17 cellular contexts compared by ENCODE assay signal in the genomic region with DNA sequence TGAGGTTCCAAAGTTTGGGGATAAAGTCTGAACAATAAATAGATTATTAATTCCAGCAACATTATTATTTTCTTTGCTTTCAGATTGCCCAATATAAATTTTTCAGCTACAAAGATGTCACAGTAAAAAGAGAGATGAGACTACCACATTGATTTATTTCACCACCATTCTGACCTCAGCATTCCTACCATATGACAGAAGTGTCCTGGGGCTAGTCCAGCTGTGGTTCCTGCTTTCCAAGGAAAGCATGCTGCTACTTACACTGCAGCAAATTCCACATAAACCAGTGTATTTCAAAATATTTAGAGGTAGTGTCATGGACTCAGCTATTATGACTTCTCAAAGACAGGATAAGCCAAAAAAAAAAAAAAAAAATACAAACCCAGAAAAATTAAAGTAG.
A peak's percentile ranks its signal among the peaks of the same experiment; 100 is the strongest.
DNase-seq lines count a peak whose midpoint lies in the region; ATAC-seq and TF ChIP-seq lines count a peak whose summit lies in the region.
"Had no signal": no experiment of that assay in that cellular context is flagged by ENCODE, and none has a peak within 500 bp of the region (broad histone marks: within the 10 kb centered on the region; RNA-seq: fewer than 3 reads in every experiment).

No MANE protein-coding gene starts in this region.

- H3K27me3 ChIP-seq in right atrium auricular region (no peaks in the 10 kb centered on the region), right lobe of liver (no peaks in the 10 kb centered on the region)

- DNase-seq in Right ventricle myocardium inferior (ENCODE audit: missing footprints) (peak; percentile 37), right atrium auricular region (ENCODE audit: low spot score) (no peak), cardiac fibroblast (ENCODE audit: low read depth in 2 of 2) (peak; percentile 82 to 95), iris pigment epithelial cell (ENCODE audit: low read depth) (peak; percentile 86), right lobe of liver (no peak)
- DNase-seq in stimulated activated CD4-positive, alpha-beta T cell treated with anti-CD3 and anti-CD28 coated beads, Interleukin-1b, Interleukin-23, amount 100 ng/mL, for 48 hours, result no peak
- DNase-seq: activated CD8-positive, alpha-beta T cell treated with anti-CD3 and anti-CD28 coated beads, Interleukin-2, amount 10 ng/mL, durations not matched to agents 7 days and 5 days; activated naive CD4-positive, alpha-beta T cell treated with anti-CD3 and anti-CD28 coated beads for 36 hours; DMS79 treated with DMSO at 0.1 percent for 48 hours; effector CD8-positive, alpha-beta T cell; NCI-H1694; T-helper 17 cell had no signal

- H3K27ac ChIP-seq in right atrium auricular region, result no peak overlapping the region
- no peak overlapping the region for H3K27ac ChIP-seq in right lobe of liver
- H3K27ac ChIP-seq: 22Rv1 had no signal

- H3K36me3 ChIP-seq in right atrium auricular region (no peaks in the 10 kb centered on the region), right lobe of liver (no peaks in the 10 kb centered on the region)

- TF ChIP-seq POLR2A in right lobe of liver (IDR thresholded peaks at IDR 0.05), result no peak

- intact Hi-C loops in Right ventricle myocardium inferior (cut with DNase I), result no loop called here
- intact Hi-C loops in right lobe of liver (cut with DNase I), result no loop called here

- ATAC-seq in Right ventricle myocardium inferior, result peak; percentile 46
- ATAC-seq in right lobe of liver, result no peak
- no peak for ATAC-seq in GM18520 (IDR thresholded peaks at IDR 0.05; ENCODE audit: unreplicated experiment)
- no peak for ATAC-seq in HG03095 (IDR thresholded peaks at IDR 0.05; ENCODE audit: unreplicated experiment)
- ATAC-seq: activated CD8-positive, alpha-beta T cell treated with anti-CD3 and anti-CD28 coated beads, Interleukin-2, amount 10 ng/mL, durations not matched to agents 7 days and 5 days; natural killer cell treated with Interleukin-12 subunit alpha and Interleukin-12 subunit beta and Interleukin-15 and Interleukin-18, amount 100 ng/mL, for 72 hours; stimulated activated effector memory CD8-positive, alpha-beta T cell treated with anti-CD3 and anti-CD28 coated beads, Interleukin-12 subunit alpha, Interleukin-12 subunit beta, amount 100 ng/mL, for 72 hours; T-helper 17 cell had no signal

- TF ChIP-seq CTCF in right atrium auricular region (IDR thresholded peaks at IDR 0.05) (no peak), cardiac fibroblast (IDR thresholded peaks at IDR 0.05; ENCODE audit: low read depth, low read length) (no peak), right lobe of liver (IDR thresholded peaks at IDR 0.05) (no peak)

- H3K9me3 ChIP-seq in right atrium auricular region (no peaks in the 10 kb centered on the region), right lobe of liver (no peaks in the 10 kb centered on the region)

- H3K4me3 ChIP-seq in right atrium auricular region, result no peak overlapping the region
- no peak overlapping the region for H3K4me3 ChIP-seq in cardiac fibroblast (replicated peaks in 1 of 2; ENCODE audit: low read depth in 2 of 2, low read length in 2 of 2)
- H3K4me3 ChIP-seq in right lobe of liver, result no peak overlapping the region

- H3K4me1 ChIP-seq in right atrium auricular region (no peaks in the 10 kb centered on the region), right lobe of liver (no peaks in the 10 kb centered on the region)

Comparison
In these comparisons a context has a peak if more than half of its experiments do, and no peak if none do; other contexts are left out.
1. DNase-seq: peak in Right ventricle myocardium inferior (single experiment), cardiac fibroblast (2 of 2) and iris pigment epithelial cell (single experiment); none in right atrium auricular region (single experiment), right lobe of liver (0 of 3) and stimulated activated CD4-positive, alpha-beta T cell treated with anti-CD3 and anti-CD28 coated beads, Interleukin-1b, Interleukin-23, amount 100 ng/mL, for 48 hours (single experiment).